ENCODE assay signal across 8 cellular contexts in the genomic region with DNA sequence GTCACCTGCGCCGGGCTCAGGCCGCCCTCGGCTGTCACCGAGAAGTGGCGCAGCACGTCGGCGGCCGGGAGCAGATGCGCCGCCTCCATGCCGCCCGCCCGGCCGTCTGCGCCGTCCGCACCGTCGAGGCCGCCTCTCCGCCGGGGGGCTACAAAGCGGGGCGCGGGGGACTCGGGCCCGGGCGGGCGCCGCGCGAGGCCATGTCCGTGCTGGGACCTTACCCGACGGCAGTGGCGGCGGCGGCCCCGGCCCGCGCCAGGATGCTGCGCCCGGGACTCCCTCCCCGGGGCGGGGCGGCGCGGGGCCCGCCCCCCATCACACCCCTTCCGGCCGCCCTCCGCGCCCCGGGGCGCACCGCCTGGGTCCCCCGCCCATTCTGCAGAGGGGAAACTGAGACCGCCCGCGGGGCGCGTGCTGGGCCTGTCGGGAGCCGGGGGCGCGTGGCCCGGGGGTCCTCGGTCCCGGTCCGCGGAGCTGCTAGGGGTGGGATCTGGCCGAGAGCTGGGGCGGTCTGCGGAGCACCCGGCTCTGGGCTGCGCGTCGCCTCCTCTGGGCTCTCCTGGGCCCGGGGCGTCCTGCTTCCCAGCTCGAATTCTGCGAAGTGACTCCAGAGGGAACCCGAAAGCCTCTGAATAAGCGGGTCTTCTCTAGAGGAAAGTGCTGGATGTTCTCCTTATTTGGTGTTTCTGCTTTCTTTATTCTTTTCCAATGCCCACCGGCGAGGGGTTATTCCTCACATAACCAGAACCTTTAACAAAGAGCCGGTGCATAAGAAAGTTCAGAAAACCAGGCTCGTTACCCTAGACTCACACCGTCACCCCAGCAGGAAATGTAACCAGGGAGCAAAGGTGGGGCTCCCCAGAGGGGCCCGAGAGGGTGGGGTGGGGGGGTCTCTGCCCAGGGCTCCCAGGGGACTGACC. TPM values are rescaled to one million over a fixed set of nuclear protein-coding genes. Genes with fewer than 3 reads are reported as not detected.
DNase-seq lines count a peak whose midpoint lies in the region; ATAC-seq and TF ChIP-seq lines count a peak whose summit lies in the region.

Gene ATP2A3 (minus strand): TSS at position 235 of the 920 bp plus-strand sequence. CDS start 146 bp downstream, at position 89.

- H2BK12ac ChIP-seq in trophoblast cell (ENCODE audit: low read length), result no peak within 1 kb of the TSS

- H3K27me3 ChIP-seq in trophoblast cell (ENCODE audit: insufficient read depth, low read length), result peaks cover 33% of the 10 kb centered on the region
- no peaks in the 10 kb centered on the region for H3K27me3 ChIP-seq in aorta (ENCODE audit: control insufficient read depth in 1 of 2, insufficient read depth in 2 of 2, low read length in 1 of 2)

- H3K27ac ChIP-seq in trophoblast cell (ENCODE audit: low read depth, low read length) (no peak within 1 kb of the TSS), aorta (ENCODE audit: low read depth in 1 of 2, low read length in 2 of 2) (peak within 1 kb of the TSS; percentile 2 to 48), RWPE1 (no peak within 1 kb of the TSS)

- H4K8ac ChIP-seq in trophoblast cell (ENCODE audit: low read depth, low read length), result peak within 1 kb of the TSS; percentile 33

- H3K4me2 ChIP-seq in trophoblast cell (ENCODE audit: low read length), result peak within 1 kb of the TSS; percentile 59

- no peak within 1 kb of the TSS for H2BK5ac ChIP-seq in trophoblast cell (ENCODE audit: low read depth, low read length, poor library complexity)

- peaks cover 4 to 6% of the 10 kb centered on the region in 2 experiments for H3K4me1 ChIP-seq in trophoblast cell (ENCODE audit: control insufficient read depth in 1 of 2, insufficient read depth in 2 of 2, low read length in 2 of 2)
- no peaks in the 10 kb centered on the region for H3K4me1 ChIP-seq in aorta (ENCODE audit: control insufficient read depth in 1 of 2, insufficient read depth in 2 of 2, low read length in 2 of 2)

- H3K14ac ChIP-seq in trophoblast cell (ENCODE audit: low read length), result no peak within 1 kb of the TSS

- peak within 1 kb of the TSS; percentile 23 for H2AFZ ChIP-seq in trophoblast cell (ENCODE audit: insufficient read depth, low read length, poor library complexity)

- peak within 1 kb of the TSS; percentile 16 for H3K4me3 ChIP-seq in fibroblast of mammary gland (ENCODE audit: control insufficient read depth, low read depth, low read length)
- no peak within 1 kb of the TSS for H3K4me3 ChIP-seq in trophoblast cell (ENCODE audit: low read depth, low read length)
- H3K4me3 ChIP-seq in aorta (ENCODE audit: low read length in 2 of 2), result peak within 1 kb of the TSS; percentile 60 to 75

- no peak within 1 kb of the TSS for H2AK5ac ChIP-seq in trophoblast cell (ENCODE audit: low read length)

- DNase-seq in DMS53 (lab: John Stamatoyannopoulos, UW), result peak; percentile 72
- DNase-seq in NCI-H146 treated with DMSO at 0.1 percent for 48 hours (lab: John Stamatoyannopoulos, UW; ENCODE audit: unreplicated experiment), result peak; percentile 39
- peak; percentile 64 for DNase-seq in activated T-cell treated with anti-CD3 and anti-CD28 coated beads for 1 hour (ENCODE audit: low read depth)
- no peak for DNase-seq in fibroblast of mammary gland (ENCODE audit: low read depth)
- DNase-seq in trophoblast cell, result no peak
- DNase-seq in aorta, result peak in 1 of 2 donors; percentile 85
- DNase-seq in RWPE1 (ENCODE audit: low spot score), result no peak

- no peaks in the 10 kb centered on the region for H3K36me3 ChIP-seq in trophoblast cell (ENCODE audit: control insufficient read depth in 1 of 2, insufficient read depth in 2 of 2, low read length in 2 of 2)
- no peaks in the 10 kb centered on the region for H3K36me3 ChIP-seq in aorta (ENCODE audit: control insufficient read depth in 1 of 2, insufficient read depth in 2 of 2, low read length in 1 of 2)

- TF ChIP-seq CTCF in fibroblast of mammary gland (conservative IDR thresholded peaks at IDR 0.05; ENCODE audit: control insufficient read depth, insufficient read depth, low read depth, low read length), result no peak
- no peak for TF ChIP-seq CTCF in RWPE1 (conservative IDR thresholded peaks at IDR 0.05; ENCODE audit: low read depth)

- H3K18ac ChIP-seq in trophoblast cell (ENCODE audit: low read length), result peak within 1 kb of the TSS; percentile 58

- H3K4ac ChIP-seq in trophoblast cell (ENCODE audit: low read depth, low read length), result no peak within 1 kb of the TSS

- H3K79me1 ChIP-seq in trophoblast cell (ENCODE audit: low read length), result no peaks in the 10 kb centered on the region

- no peak within 1 kb of the TSS for H2BK120ac ChIP-seq in trophoblast cell (ENCODE audit: insufficient read depth, low read length, poor library complexity)

- POLR2A ChIA-PET in RWPE1 (lab: Yijun Ruan, JAX; ENCODE audit: low non-redundant PET), result no interaction called here

- WGBS in trophoblast cell (ENCODE audit: extremely low coverage, insufficient coverage, insufficient read length), result no CpG with 5 or more reads among the region's 92 CpGs
- WGBS in aorta, 2 donors, result 0 to 1% methylated on average over 65 to 92 of the region's 92 CpGs

- no peak within 1 kb of the TSS for H3K9ac ChIP-seq in trophoblast cell (ENCODE audit: low read length)

- CTCF ChIA-PET in RWPE1 (lab: Yijun Ruan, JAX), result interaction anchor here (0.6 to 1.2 kb wide), 2 partner anchors 35 to 42 kb away, joined by 3 read pairs; no protein-coding TSS in a partner anchor

- H3K79me2 ChIP-seq in trophoblast cell (ENCODE audit: control insufficient read depth, insufficient read depth, low read length, poor library complexity), result no peaks in the 10 kb centered on the region

- no peak within 1 kb of the TSS for H4K91ac ChIP-seq in trophoblast cell (ENCODE audit: low read depth, low read length)

- no peak within 1 kb of the TSS for H4K12ac ChIP-seq in trophoblast cell (ENCODE audit: low read depth, low read length)

- ATAC-seq in GM21515 (IDR thresholded peaks at IDR 0.05; ENCODE audit: unreplicated experiment) (peak; percentile 50), aorta (ENCODE audit: low FRiP score) (peak; percentile 76)

- H3K23ac ChIP-seq in trophoblast cell (ENCODE audit: low read length), result no peak within 1 kb of the TSS

- H3K9me3 ChIP-seq in trophoblast cell (ENCODE audit: insufficient read depth, low read depth, low read length) (peaks cover 5% of the 10 kb centered on the region), aorta (ENCODE audit: control insufficient read depth, low read length) (no peaks in the 10 kb centered on the region)

- intact Hi-C loops in aorta (cut with DNase I), result loop anchor here in 1 of 2 donors (5.0 kb wide), 1 partner anchor 47 kb away; the partner anchor contains the start of gene P2RX1

RNA-seq across cellular contexts. Expression of gene ATP2A3, which starts in this region (rescaled TPM):
- polyA plus RNA-seq in trophoblast cell (2013), result 4.2 and 4.5 TPM in 2 replicates
- total RNA-seq in aorta, result 10 to 100 TPM; 28.7 to 32.1 TPM
- polyA plus RNA-seq in aorta, result 10 to 100 TPM in 1 of 2 donors, 1 to 10 TPM in 1; 7.5 to 88.7 TPM

Comparison
In these comparisons a context has a peak if more than half of its experiments do, and no peak if none do; other contexts are left out.
1. DNase-seq: peak in DMS53 (single experiment), NCI-H146 treated with DMSO at 0.1 percent for 48 hours (single experiment) and activated T-cell treated with anti-CD3 and anti-CD28 coated beads for 1 hour (single experiment); none in fibroblast of mammary gland (single experiment), trophoblast cell (0 of 2) and RWPE1 (single experiment).
2. H3K27ac ChIP-seq: peak in aorta (2 of 2); none in trophoblast cell (single experiment) and RWPE1 (single experiment).